ENCODE assay signal across 1 cellular context in genomic region chr3:193548406-193548805, GRCh38.
TF ChIP-seq lines count a peak whose summit lies in the region.

No MANE protein-coding gene starts in this region.

TF ChIP-seq in H1, 55 proteins besides CTCF, POLR2A, EP300 and RAD21:
- TF ChIP-seq KDM4A (IDR thresholded peaks at IDR 0.05; ENCODE audit: low read depth, low read length, severe bottlenecking): no peak
- no peak for TF ChIP-seq ATF3 (IDR thresholded peaks at IDR 0.05; ENCODE audit: insufficient read depth, low read depth, low read length)
- no peak for TF ChIP-seq SUZ12 (IDR thresholded peaks at IDR 0.05; ENCODE audit: low read length)
- TF ChIP-seq CHD1 (IDR thresholded peaks at IDR 0.05; ENCODE audit: low read depth, low read length): no peak
- no peak for TF ChIP-seq GABPA (IDR thresholded peaks at IDR 0.05; ENCODE audit: borderline replicate concordance, insufficient read depth, low read length)
- no peak for TF ChIP-seq RXRA (IDR thresholded peaks at IDR 0.05; ENCODE audit: insufficient read depth, low read depth, low read length)
- TF ChIP-seq JUND (IDR thresholded peaks at IDR 0.05; ENCODE audit: low read length): no peak
- TF ChIP-seq HDAC2 (IDR thresholded peaks at IDR 0.05; ENCODE audit: borderline replicate concordance in 1 of 2, low read depth in 2 of 2, low read length in 2 of 2): no peak
- TF ChIP-seq SP4 (IDR thresholded peaks at IDR 0.05; ENCODE audit: low read length): no peak
- TF ChIP-seq TAF7 (optimal IDR thresholded peaks at IDR 0.05; ENCODE audit: borderline replicate concordance, low read depth, low read length): no peak
- no peak for TF ChIP-seq CREB1 (IDR thresholded peaks at IDR 0.05)
- TF ChIP-seq HDAC6 (IDR thresholded peaks at IDR 0.05; ENCODE audit: low read depth, low read length): no peak
- TF ChIP-seq NANOG (IDR thresholded peaks at IDR 0.05; ENCODE audit: insufficient read depth, low read depth, low read length, poor library complexity, severe bottlenecking): no peak
- no peak for TF ChIP-seq EGR1 (IDR thresholded peaks at IDR 0.05; ENCODE audit: borderline replicate concordance, low read depth, low read length)
- no peak for TF ChIP-seq CEBPB (IDR thresholded peaks at IDR 0.05; ENCODE audit: low read depth, low read length)
- TF ChIP-seq MAX (IDR thresholded peaks at IDR 0.05): no peak
- TF ChIP-seq SIRT6 (IDR thresholded peaks at IDR 0.05; ENCODE audit: low read length): no peak
